9 cellular contexts compared by ENCODE assay signal in genomic region chr7:137606061-137606674, GRCh38.
DNase-seq lines count a peak whose midpoint lies in the region; ATAC-seq and TF ChIP-seq lines count a peak whose summit lies in the region.
"Had no signal": no experiment of that assay in that cellular context is flagged by ENCODE, and none has a peak within 500 bp of the region (broad histone marks: within the 10 kb centered on the region; RNA-seq: fewer than 3 reads in every experiment).

No MANE protein-coding gene starts in this region.

- H3K23ac ChIP-seq in IMR-90 (ENCODE audit: low read depth, low read length) = no peak overlapping the region

- no peak overlapping the region for H2AFZ ChIP-seq in IMR-90 (replicated peaks; ENCODE audit: low read length, poor library complexity)

- CTCF ChIA-PET in Caco-2 (lab: Charles Lee) (interaction anchor here (0.8 to 1.0 kb wide), 3 partner anchors 20 to 1132 kb away, joined by 3 to 10 read pairs (median 4); no protein-coding TSS in a partner anchor), IMR-90 (lab: Yijun Ruan, JAX) (interaction anchor here (0.5 to 1.0 kb wide), 5 partner anchors 16 to 1223 kb away, joined by 3 to 4 read pairs (median 3); no protein-coding TSS in a partner anchor)

- dilution Hi-C loops in IMR-90 (cut with HindIII; ENCODE audit: low sequenced_read_pairs, unreplicated experiment) = loop anchor here (25.0 kb wide), 1 partner anchor 406 kb away; the partner anchor contains the start of gene CREB3L2

- TF ChIP-seq CTCF in Caco-2 (IDR thresholded peaks at IDR 0.05; ENCODE audit: insufficient read depth in 1 of 2, low read depth in 1 of 2, low read length in 1 of 2, severe bottlenecking in 1 of 2, unreplicated experiment in 1 of 2) = peak; percentile 29 to 51
- peak; percentile 56 for TF ChIP-seq CTCF in IMR-90 (conservative IDR thresholded peaks at IDR 0.05; ENCODE audit: low read depth, low read length)
- peak in 1 of 3 experiments; percentile 68 for TF ChIP-seq CTCF in testis (IDR thresholded peaks at IDR 0.05)

- no peak overlapping the region for H2BK20ac ChIP-seq in IMR-90 (ENCODE audit: low read depth, low read length)

- no peak overlapping the region for H2AK5ac ChIP-seq in IMR-90 (ENCODE audit: low read depth, low read length)

- intact Hi-C loops in Caco-2 (cut with micrococcal nuclease; ENCODE audit: unreplicated experiment) = loop anchor here (1.0 to 2.0 kb wide), 3 partner anchors 20 to 403 kb away; no protein-coding TSS in a partner anchor
- intact Hi-C loops in IMR-90 (cut with micrococcal nuclease) = loop anchor here (1.0 to 5.0 kb wide), 6 partner anchors 21 to 1131 kb away; no protein-coding TSS in a partner anchor
- intact Hi-C loops in testis (cut with DNase I; ENCODE audit: low total_unique reads) = no loop called here

- H3K27me3 ChIP-seq in Caco-2 (replicated peaks; ENCODE audit: control insufficient read depth, insufficient read depth, low read length) (no peaks in the 10 kb centered on the region), IMR-90 (ENCODE audit: control insufficient read depth, insufficient read depth, low read length) (no peaks in the 10 kb centered on the region), testis (no peaks in the 10 kb centered on the region)

- peak; percentile 57; the same call in 1 of the 2 replicates for ATAC-seq in IMR-90 (ENCODE audit: low read depth)
- no peak for ATAC-seq in HG03175 (IDR thresholded peaks at IDR 0.05; ENCODE audit: unreplicated experiment)
- ATAC-seq in GM21447 (IDR thresholded peaks at IDR 0.05; ENCODE audit: unreplicated experiment) = no peak
- ATAC-seq in GM19324 (IDR thresholded peaks at IDR 0.05; ENCODE audit: low FRiP score, unreplicated experiment) = no peak

- no peak overlapping the region for H4K8ac ChIP-seq in IMR-90 (ENCODE audit: low read depth in 2 of 2, low read length in 2 of 2)

- no peak overlapping the region for H3K27ac ChIP-seq in IMR-90 (ENCODE audit: insufficient read depth, low read length)
- no peak overlapping the region for H3K27ac ChIP-seq in testis

- H3K4me1 ChIP-seq in Caco-2 (no peaks in the 10 kb centered on the region), IMR-90 (ENCODE audit: control insufficient read depth, insufficient read depth, low read length) (no peaks in the 10 kb centered on the region), testis (no peaks in the 10 kb centered on the region)

- no TSS peak for BruUV-seq in Caco-2 (replicated peaks; lab: Mats Ljungman, UMichigan)
- BruUV-seq in IMR-90 (replicated peaks; lab: Mats Ljungman, UMichigan) = no TSS peak

- H3K4me3 ChIP-seq in Caco-2 (ENCODE audit: low read depth, low read length) (no peak overlapping the region), IMR-90 (ENCODE audit: insufficient read depth, low read depth, low read length) (no peak overlapping the region), testis (no peak overlapping the region)

- no peak overlapping the region for H2BK15ac ChIP-seq in IMR-90 (ENCODE audit: low read depth, low read length)

- TF ChIP-seq POLR2A in IMR-90 (IDR thresholded peaks at IDR 0.05; ENCODE audit: low read depth, low read length) = no peak
- no peak for TF ChIP-seq POLR2A in testis (IDR thresholded peaks at IDR 0.05)

- H3K4me2 ChIP-seq in IMR-90 (ENCODE audit: low read depth, low read length) = no peak overlapping the region

- no peak overlapping the region for H4K91ac ChIP-seq in IMR-90 (ENCODE audit: insufficient read depth, low read depth, low read length)

- peak; percentile 55 for TF ChIP-seq RAD21 in IMR-90 (IDR thresholded peaks at IDR 0.05; ENCODE audit: low read length)

- H3K36me3 ChIP-seq in Caco-2 (ENCODE audit: control insufficient read depth, insufficient read depth, low read length) = no peaks in the 10 kb centered on the region
- H3K36me3 ChIP-seq in IMR-90 (ENCODE audit: control insufficient read depth, insufficient read depth, low read length) = no peaks in the 10 kb centered on the region
- H3K36me3 ChIP-seq in testis (ENCODE audit: low read depth, missing control alignments) = no peaks in the 10 kb centered on the region

- in situ Hi-C loops in IMR-90 (cut with MboI; ENCODE audit: low sequenced_read_pairs) = loop anchor here (25.0 kb wide), 3 partner anchors 919 to 1494 kb away; no protein-coding TSS in a partner anchor

- H3K27ac Mint-ChIP-seq in Caco-2 (ENCODE audit: unreplicated experiment) = no peak overlapping the region
- H3K27ac Mint-ChIP-seq: IgD-negative memory B cell had no signal

- peak in 1 of 2 experiments; percentile 23 for DNase-seq in Caco-2
- DNase-seq in IMR-90 = peak; percentile 71
- DNase-seq in SW480 (ENCODE audit: low spot score) = peak; percentile 22
- peak; percentile 87 for DNase-seq in inferior parietal cortex (ENCODE audit: extremely low spot score)
- DNase-seq in testis = no peak

- H4K5ac ChIP-seq in IMR-90 (ENCODE audit: low read depth, low read length) = no peak overlapping the region

- no peak overlapping the region for H3K9ac ChIP-seq in IMR-90 (ENCODE audit: low read depth, low read length)

- no peak overlapping the region for H3K18ac ChIP-seq in IMR-90 (ENCODE audit: low read depth, low read length)

- H3K4me1 Mint-ChIP-seq in Caco-2 (ENCODE audit: low read depth, unreplicated experiment) = no peaks in the 10 kb centered on the region
- H3K4me1 Mint-ChIP-seq: IgD-negative memory B cell had no signal

- H2BK120ac ChIP-seq in IMR-90 (ENCODE audit: low read depth, low read length) = no peak overlapping the region

- H2BK5ac ChIP-seq in IMR-90 (ENCODE audit: low read depth, low read length, poor library complexity, severe bottlenecking) = no peak overlapping the region

- 81% methylated on average over 4 of the region's 5 CpGs; no CpG with 5 or more reads in 1 of the 2 experiments for WGBS in IMR-90 (ENCODE audit: extremely low coverage in 2 of 2, insufficient read length in 1 of 2), 2 experiments
- 70 to 74% methylated on average over 5 of the region's 5 CpGs for WGBS in testis, 2 donors

- H3K9me1 ChIP-seq in IMR-90 (ENCODE audit: insufficient read depth, low read length) = no peaks in the 10 kb centered on the region

- H3K14ac ChIP-seq in IMR-90 (replicated peaks; ENCODE audit: low read depth, low read length) = no peak overlapping the region

- no peaks in the 10 kb centered on the region for H3K36me3 Mint-ChIP-seq in Caco-2 (ENCODE audit: insufficient read depth, unreplicated experiment)
- H3K36me3 Mint-ChIP-seq: IgD-negative memory B cell had no signal

- no peak overlapping the region for H3K4ac ChIP-seq in IMR-90 (ENCODE audit: low read depth, low read length)

- H3K79me1 ChIP-seq in IMR-90 (ENCODE audit: low read depth in 1 of 2, low read length in 2 of 2) = no peaks in the 10 kb centered on the region

- no peaks in the 10 kb centered on the region for H4K20me1 ChIP-seq in IMR-90 (ENCODE audit: insufficient read depth, low read length)

- POLR2A ChIA-PET in Caco-2 (lab: Charles Lee) (no interaction called here), IMR-90 (lab: Charles Lee; ENCODE audit: unreplicated experiment) (no interaction called here)

- no peak overlapping the region for H3K56ac ChIP-seq in IMR-90 (ENCODE audit: extremely low read depth, insufficient read depth, low read length)

- H3K9me3 ChIP-seq in Caco-2 (no peaks in the 10 kb centered on the region), IMR-90 (ENCODE audit: control insufficient read depth, insufficient read depth, low read length) (no peaks in the 10 kb centered on the region), testis (no peaks in the 10 kb centered on the region)

- H3K4me3 Mint-ChIP-seq in Caco-2 (ENCODE audit: unreplicated experiment) = no peak overlapping the region
- H3K4me3 Mint-ChIP-seq: IgD-negative memory B cell had no signal

- no peaks in the 10 kb centered on the region for H3K9me3 Mint-ChIP-seq in Caco-2 (ENCODE audit: unreplicated experiment)
- H3K9me3 Mint-ChIP-seq: IgD-negative memory B cell had no signal

- no peak overlapping the region for H2AK9ac ChIP-seq in IMR-90 (replicated peaks; ENCODE audit: low read depth, low read length, poor library complexity)

- H3K27me3 Mint-ChIP-seq in Caco-2 (ENCODE audit: insufficient read depth, unreplicated experiment) = peaks cover 16% of the 10 kb centered on the region
- H3K27me3 Mint-ChIP-seq: IgD-negative memory B cell had no signal

TF ChIP-seq in IMR-90, 13 proteins besides CTCF, POLR2A, EP300 and RAD21:
- peak; percentile 39; the same call in 1 of the 2 replicates for TF ChIP-seq SMC3 (IDR thresholded peaks at IDR 0.05; ENCODE audit: low read depth, low read length)
- no peak for TF ChIP-seq NFE2L2 (IDR thresholded peaks at IDR 0.05; ENCODE audit: low read depth, low read length)
- TF ChIP-seq MXI1 (IDR thresholded peaks at IDR 0.05; ENCODE audit: borderline replicate concordance, low read depth, low read length) = no peak
